In genomic region chr3:44680921-44681455, GRCh38 we compare ENCODE assay signal across 22 cellular contexts. TPM values are rescaled to one million over a fixed set of nuclear protein-coding genes. Genes with fewer than 3 reads are reported as not detected.
"Had no signal": no experiment of that assay in that cellular context is flagged by ENCODE, and none has a peak within 500 bp of the region (broad histone marks: within the 10 kb centered on the region; RNA-seq: fewer than 3 reads in every experiment).

No MANE protein-coding gene starts in this region.

- FAIRE-seq: colon, keratinocyte, small intestine had no signal

- H3K36me3 ChIP-seq: gastrocnemius medialis, lower lobe of right lung, neutrophil, sigmoid colon, transverse colon had no signal

- DNase-seq: effector memory CD8-positive, alpha-beta T cell; gastrocnemius medialis; immature natural killer cell; left cardiac atrium; left ventricle myocardium inferior; lower lobe of right lung; naive thymus-derived CD8-positive, alpha-beta T cell; posterior cingulate gyrus; sigmoid colon; small intestine; stimulated activated CD4-positive, alpha-beta T cell treated with anti-CD3 and anti-CD28 coated beads, Interleukin-12 subunit alpha, Interleukin-12 subunit beta, amount 100 ng/mL, for 4 hours; stimulated activated naive CD4-positive, alpha-beta T cell; stomach; substantia nigra; transverse colon had no signal

- H3K4me1 ChIP-seq: lower lobe of right lung had no signal

- ATAC-seq: effector memory CD8-positive, alpha-beta T cell; gastrocnemius medialis; left cardiac atrium; lower lobe of right lung; naive thymus-derived CD8-positive, alpha-beta T cell had no signal

- H3K9me3 ChIP-seq: gastrocnemius medialis, neutrophil, transverse colon had no signal

- H3K27ac ChIP-seq: epithelial cell of prostate, esophagus muscularis mucosa, gastrocnemius medialis, left ventricle myocardium inferior, lower lobe of right lung, neutrophil, sigmoid colon, stomach, thoracic aorta, transverse colon had no signal

- H3K4me3 ChIP-seq: esophagus muscularis mucosa, gastrocnemius medialis, left ventricle myocardium inferior, lower lobe of right lung, sigmoid colon, stomach, thoracic aorta, transverse colon had no signal

- H3K27me3 ChIP-seq: esophagus muscularis mucosa, sigmoid colon, transverse colon had no signal

RNA-seq across cellular contexts. Expression of gene ZNF502, which starts 31.5 kb away (rescaled TPM):
- total RNA-seq: osteocyte had no signal
